ENCODE assay signal across 34 cellular contexts in the genomic region with DNA sequence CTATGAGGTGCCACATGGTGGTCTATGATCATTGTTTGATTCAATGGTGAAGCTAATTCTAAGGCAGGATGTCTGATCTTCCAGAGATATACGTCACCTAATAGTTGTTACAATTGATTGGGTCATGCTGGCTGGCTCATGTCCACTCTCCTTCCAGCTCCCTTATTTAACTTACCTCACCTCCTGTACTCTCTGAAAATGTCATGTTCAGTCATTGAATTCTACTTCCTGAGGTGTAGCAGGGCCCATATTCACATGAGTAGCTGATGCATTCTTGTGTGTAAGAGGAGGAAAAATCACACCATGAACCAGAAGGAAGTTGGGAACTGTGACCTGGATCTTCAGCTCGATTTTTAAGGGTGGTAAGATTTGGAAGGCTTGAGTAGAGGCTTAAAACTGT.
"Had no signal": no experiment of that assay in that cellular context is flagged by ENCODE, and none has a peak within 500 bp of the region (broad histone marks: within the 10 kb centered on the region; RNA-seq: fewer than 3 reads in every experiment).

No MANE protein-coding gene starts in this region.

- FAIRE-seq: astrocyte, bronchial epithelial cell had no signal

- H3K36me3 ChIP-seq: adrenal gland, ascending aorta, brain microvascular endothelial cell, breast epithelium, cardiac muscle cell had no signal

- H3K9me3 ChIP-seq: adrenal gland, ascending aorta, body of pancreas, breast epithelium had no signal

- H3K4me3 ChIP-seq: adrenal gland, ascending aorta, body of pancreas, breast epithelium, cardiac muscle cell had no signal

- H3K27me3 ChIP-seq: ascending aorta, body of pancreas, brain microvascular endothelial cell, breast epithelium, cardiac muscle cell had no signal

- H3K4me1 ChIP-seq: adrenal gland, ascending aorta, body of pancreas, breast epithelium had no signal

- DNase-seq: activated effector memory CD4-positive, alpha-beta T cell treated with anti-CD3 and anti-CD28 coated beads, Interleukin-2, amount 50 U/mL, for 16 hours; activated effector memory CD4-positive, alpha-beta T cell treated with Interleukin-2 at 50 U/mL for 16 hours; activated gamma-delta T cell; activated gamma-delta T cell treated with Interleukin-2 at 50 U/mL for 16 hours; activated naive CD4-positive, alpha-beta T cell; activated naive CD4-positive, alpha-beta T cell treated with anti-CD3 and anti-CD28 coated beads for 36 hours; activated naive CD4-positive, alpha-beta T cell treated with anti-CD3 and anti-CD28 coated beads, Interleukin-2, amount 10 ng/mL, durations not matched to agents 7 days and 5 days; activated naive CD4-positive, alpha-beta T cell treated with anti-CD3 and anti-CD28 coated beads, Interleukin-2, amount 50 U/mL, for 16 hours; activated naive CD4-positive, alpha-beta T cell treated with Interleukin-2 at 50 U/mL for 16 hours; activated naive CD8-positive, alpha-beta T cell treated with anti-CD3 and anti-CD28 coated beads for 36 hours; activated naive CD8-positive, alpha-beta T cell treated with anti-CD3 and anti-CD28 coated beads, Interleukin-2, amount 10 ng/mL, durations not matched to agents 7 days and 5 days; activated naive CD8-positive, alpha-beta T cell treated with anti-CD3 and anti-CD28 coated beads, Interleukin-2, amount 50 U/mL, for 24 hours; activated T-cell treated with anti-CD3 and anti-CD28 coated beads, Interleukin-2, amount 50 U/mL, for 1 hour; activated T-cell treated with anti-CD3 and anti-CD28 coated beads, Interleukin-2, amount 50 U/mL, for 24 hours; activated T-cell treated with anti-CD3 and anti-CD28 coated beads, Interleukin-2, amount 50 U/mL, for 4 hours; activated T-cell treated with anti-CD3 and anti-CD28 coated beads, Interleukin-2, amount 50 U/mL, for 48 hours; activated T-cell treated with anti-CD3 and anti-CD28 coated beads, Interleukin-2, amount 50 U/mL, for 72 hours; adrenal gland; amniotic stem cell; amygdala; anterior cingulate cortex; aorta; body of pancreas; brain microvascular endothelial cell; caudate nucleus; central memory CD4-positive, alpha-beta T cell; cerebellar nuclear complex had no signal

- H3K27ac ChIP-seq: adrenal gland, ascending aorta, body of pancreas, brain microvascular endothelial cell, breast epithelium, cardiac muscle cell had no signal

- ATAC-seq: activated naive CD4-positive, alpha-beta T cell treated with anti-CD3 and anti-CD28 coated beads, Interleukin-2, amount 50 U/mL, for 72 hours; activated naive CD8-positive, alpha-beta T cell treated with anti-CD3 and anti-CD28 coated beads, Interleukin-2, amount 50 U/mL, for 24 hours; activated T-cell treated with anti-CD3 and anti-CD28 coated beads, Interleukin-2, amount 50 U/mL, for 4 hours; activated T-cell treated with anti-CD3 and anti-CD28 coated beads, Interleukin-2, amount 50 U/mL, for 72 hours; activated T-helper 17 cell treated with anti-CD3 and anti-CD28 coated beads, Interleukin-2, amount 50 U/mL, for 72 hours; body of pancreas had no signal
